In the genomic region with DNA sequence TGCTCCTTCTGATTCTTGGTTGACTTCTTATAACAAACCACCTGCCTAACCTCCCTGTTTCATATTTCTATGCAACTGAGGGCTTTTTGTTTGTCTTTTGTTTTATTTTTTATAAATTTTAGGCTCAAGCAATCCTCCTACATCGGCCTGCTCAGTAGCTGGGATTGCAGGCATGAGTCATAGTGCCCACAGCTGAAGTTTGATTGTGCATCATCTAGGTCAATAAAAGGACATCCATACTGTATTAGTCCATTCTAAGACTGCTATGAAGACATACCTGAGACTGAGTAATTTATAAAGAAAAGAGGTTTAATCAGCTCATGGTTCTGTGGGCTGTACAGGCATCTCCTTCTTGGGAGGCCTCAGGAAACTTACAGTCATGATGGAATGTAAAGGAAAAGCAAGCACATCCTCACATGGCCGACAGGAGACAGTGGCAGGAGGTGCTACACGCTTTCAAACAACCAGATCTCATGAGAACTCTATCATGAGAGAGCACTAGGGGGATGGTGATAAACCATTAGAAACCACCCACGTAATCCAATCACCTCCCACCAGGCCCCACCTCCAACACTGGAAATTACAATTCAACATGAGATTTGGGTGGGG, we compare ENCODE assay signal across 23 cellular contexts.
A peak's percentile ranks its signal among the peaks of the same experiment; 100 is the strongest.
DNase-seq lines count a peak whose midpoint lies in the region; ATAC-seq and TF ChIP-seq lines count a peak whose summit lies in the region.
"Had no signal": no experiment of that assay in that cellular context is flagged by ENCODE, and none has a peak within 500 bp of the region (broad histone marks: within the 10 kb centered on the region; RNA-seq: fewer than 3 reads in every experiment).

No MANE protein-coding gene starts in this region.

- no peak for TF ChIP-seq EP300 in transverse colon (IDR thresholded peaks at IDR 0.05; ENCODE audit: low read depth)

- H3K27me3 ChIP-seq in adipocyte (replicated peaks; ENCODE audit: control insufficient read depth, insufficient read depth, low read length) (peaks cover 3% of the 10 kb centered on the region), transverse colon (no peaks in the 10 kb centered on the region)

- H3K36me3 ChIP-seq in adipocyte (ENCODE audit: control insufficient read depth, insufficient read depth, low read length, severe bottlenecking): no peaks in the 10 kb centered on the region
- H3K36me3 ChIP-seq in transverse colon: no peaks in the 10 kb centered on the region

- TF ChIP-seq CTCF in transverse colon (IDR thresholded peaks at IDR 0.05): no peak

- DNase-seq in DMS53 (lab: John Stamatoyannopoulos, UW) (peak; percentile 22), DMS53 treated with DMSO at 0.1 percent for 48 hours (lab: John Stamatoyannopoulos, UW; ENCODE audit: unreplicated experiment) (no peak), adipocyte (ENCODE audit: low read depth) (peak; percentile 18), epithelial cell of prostate (ENCODE audit: low read depth, low spot score) (peak; percentile 33), stromal cell of bone marrow (ENCODE audit: low read depth) (peak; percentile 12), hippocampal formation (lab: John Stamatoyannopoulos, UW) (no peak), transverse colon (no peak)
- DNase-seq: HCEC 1CT, Karpas-422, NCI-H1105 treated with DMSO at 0.1 percent for 48 hours, NCI-H1694 treated with DMSO at 0.1 percent for 48 hours, NCI-H2107, NCI-H2227 treated with DMSO at 0.1 percent for 48 hours, NCI-H510A treated with DMSO at 0.1 percent for 48 hours, NCI-H774, OCI-M1, RPMI8226, SIG-M5 had no signal

- 71 to 77% methylated on average over 1 to 4 of the region's 4 CpGs for WGBS in transverse colon (ENCODE audit: low coverage in 1 of 2), 2 donors

- no peak overlapping the region for H3K27ac ChIP-seq in epithelial cell of prostate
- no peak overlapping the region for H3K27ac ChIP-seq in transverse colon
- H3K27ac ChIP-seq: 22Rv1, HL-60 had no signal

- H3K9me3 ChIP-seq in adipocyte (ENCODE audit: control insufficient read depth, low read length) (peaks cover 4% of the 10 kb centered on the region), transverse colon (peaks cover 0 to 7% of the 10 kb centered on the region in 2 donors)

- ATAC-seq in SK-N-SH treated with all-trans-retinoic acid at 6 μM for 48 hours: no peak
- ATAC-seq: GM12878, GM23338 had no signal

- in situ Hi-C loops in transverse colon (cut with MboI; ENCODE audit: low pct_ligation_motif_present in 1 of 4, low pct_unique_long_range_greater_than_20kb in 1 of 4, low sequenced_read_pairs in 3 of 4): no loop called here

- TF ChIP-seq POLR2A in transverse colon (IDR thresholded peaks at IDR 0.05): no peak

- H3K4me3 ChIP-seq in adipocyte (ENCODE audit: low read length) (no peak overlapping the region), transverse colon (no peak overlapping the region)
- H3K4me3 ChIP-seq: GM12878, GM23338 had no signal

- intact Hi-C loops in transverse colon (cut with DNase I; ENCODE audit: low total_unique reads): no loop called here

- H3K4me1 ChIP-seq in adipocyte (ENCODE audit: control insufficient read depth, insufficient read depth, low read length) (no peaks in the 10 kb centered on the region), transverse colon (no peaks in the 10 kb centered on the region)

- no peak overlapping the region for H3K9ac ChIP-seq in adipocyte (ENCODE audit: low read length)

TF ChIP-seq in SK-N-SH treated with all-trans-retinoic acid at 6 μM for 48 hours, 23 proteins besides CTCF, POLR2A, EP300 and RAD21:
- TF ChIP-seq BACH2 (CRISPR knock-in tag; IDR thresholded peaks at IDR 0.05; ENCODE audit: borderline replicate concordance) (no peak), ZNF70 (CRISPR knock-in tag; IDR thresholded peaks at IDR 0.05) (no peak), ESRRG (CRISPR knock-in tag; IDR thresholded peaks at IDR 0.05) (no peak), SNAI2 (CRISPR knock-in tag; IDR thresholded peaks at IDR 0.05) (no peak), OSR1 (CRISPR knock-in tag; IDR thresholded peaks at IDR 0.05) (no peak), PPARA (CRISPR knock-in tag; IDR thresholded peaks at IDR 0.05; ENCODE audit: borderline replicate concordance) (no peak), PATZ1 (CRISPR knock-in tag; IDR thresholded peaks at IDR 0.05; ENCODE audit: borderline replicate concordance) (no peak), ZC3H10 (CRISPR knock-in tag; IDR thresholded peaks at IDR 0.05) (no peak), ZNF565 (CRISPR knock-in tag; conservative IDR thresholded peaks at IDR 0.05; ENCODE audit: low read depth) (no peak)
- TF ChIP-seq, protein P1, sequence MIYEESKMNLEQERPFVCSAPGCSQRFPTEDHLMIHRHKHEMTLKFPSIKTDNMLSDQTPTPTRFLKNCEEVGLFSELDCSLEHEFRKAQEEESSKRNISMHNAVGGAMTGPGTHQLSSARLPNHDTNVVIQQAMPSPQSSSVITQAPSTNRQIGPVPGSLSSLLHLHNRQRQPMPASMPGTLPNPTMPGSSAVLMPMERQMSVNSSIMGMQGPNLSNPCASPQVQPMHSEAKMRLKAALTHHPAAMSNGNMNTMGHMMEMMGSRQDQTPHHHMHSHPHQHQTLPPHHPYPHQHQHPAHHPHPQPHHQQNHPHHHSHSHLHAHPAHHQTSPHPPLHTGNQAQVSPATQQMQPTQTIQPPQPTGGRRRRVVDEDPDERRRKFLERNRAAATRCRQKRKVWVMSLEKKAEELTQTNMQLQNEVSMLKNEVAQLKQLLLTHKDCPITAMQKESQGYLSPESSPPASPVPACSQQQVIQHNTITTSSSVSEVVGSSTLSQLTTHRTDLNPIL (CRISPR knock-in tag; IDR thresholded peaks at IDR 0.05; ENCODE audit: low read depth): no peak
- TF ChIP-seq, protein P2, sequence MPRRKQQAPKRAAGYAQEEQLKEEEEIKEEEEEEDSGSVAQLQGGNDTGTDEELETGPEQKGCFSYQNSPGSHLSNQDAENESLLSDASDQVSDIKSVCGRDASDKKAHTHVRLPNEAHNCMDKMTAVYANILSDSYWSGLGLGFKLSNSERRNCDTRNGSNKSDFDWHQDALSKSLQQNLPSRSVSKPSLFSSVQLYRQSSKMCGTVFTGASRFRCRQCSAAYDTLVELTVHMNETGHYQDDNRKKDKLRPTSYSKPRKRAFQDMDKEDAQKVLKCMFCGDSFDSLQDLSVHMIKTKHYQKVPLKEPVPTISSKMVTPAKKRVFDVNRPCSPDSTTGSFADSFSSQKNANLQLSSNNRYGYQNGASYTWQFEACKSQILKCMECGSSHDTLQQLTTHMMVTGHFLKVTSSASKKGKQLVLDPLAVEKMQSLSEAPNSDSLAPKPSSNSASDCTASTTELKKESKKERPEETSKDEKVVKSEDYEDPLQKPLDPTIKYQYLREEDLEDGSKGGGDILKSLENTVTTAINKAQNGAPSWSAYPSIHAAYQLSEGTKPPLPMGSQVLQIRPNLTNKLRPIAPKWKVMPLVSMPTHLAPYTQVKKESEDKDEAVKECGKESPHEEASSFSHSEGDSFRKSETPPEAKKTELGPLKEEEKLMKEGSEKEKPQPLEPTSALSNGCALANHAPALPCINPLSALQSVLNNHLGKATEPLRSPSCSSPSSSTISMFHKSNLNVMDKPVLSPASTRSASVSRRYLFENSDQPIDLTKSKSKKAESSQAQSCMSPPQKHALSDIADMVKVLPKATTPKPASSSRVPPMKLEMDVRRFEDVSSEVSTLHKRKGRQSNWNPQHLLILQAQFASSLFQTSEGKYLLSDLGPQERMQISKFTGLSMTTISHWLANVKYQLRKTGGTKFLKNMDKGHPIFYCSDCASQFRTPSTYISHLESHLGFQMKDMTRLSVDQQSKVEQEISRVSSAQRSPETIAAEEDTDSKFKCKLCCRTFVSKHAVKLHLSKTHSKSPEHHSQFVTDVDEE (CRISPR knock-in tag; IDR thresholded peaks at IDR 0.05): no peak

Comparison
In these comparisons a context has a peak if more than half of its experiments do, and no peak if none do; other contexts are left out.
1. DNase-seq: peak in DMS53 (single experiment), adipocyte (single experiment), epithelial cell of prostate (single experiment) and stromal cell of bone marrow (single experiment); none in DMS53 treated with DMSO at 0.1 percent for 48 hours (single experiment), hippocampal formation (0 of 2) and transverse colon (single experiment).